ENCODE assay signal across 1 cellular context in genomic region chr3:39406368-39407258, GRCh38.
TF ChIP-seq lines count a peak whose summit lies in the region.

RPSA (plus strand) TSS chr3:39406720; CDS start chr3:39407654, 934 bp downstream.

TF ChIP-seq in SK-N-SH, 30 proteins besides CTCF, POLR2A, EP300 and RAD21 (continued from another document):
- no peak for TF ChIP-seq SMC3 (IDR thresholded peaks at IDR 0.05; ENCODE audit: low read depth, low read length)
- TF ChIP-seq RFX5 (IDR thresholded peaks at IDR 0.05; ENCODE audit: low read length), result peak; percentile 71; the same call in 1 of the 2 replicates
- TF ChIP-seq POLR2AphosphoS5 (IDR thresholded peaks at IDR 0.05; ENCODE audit: low read depth, low read length), result peak; percentile 99
- TF ChIP-seq GATA2 (CRISPR knock-in tag; IDR thresholded peaks at IDR 0.05), result no peak
- no peak for TF ChIP-seq TCF12 (IDR thresholded peaks at IDR 0.05)
- TF ChIP-seq RCOR1 (IDR thresholded peaks at IDR 0.05; ENCODE audit: low read length), result no peak
- TF ChIP-seq SIN3A (IDR thresholded peaks at IDR 0.05; ENCODE audit: borderline replicate concordance, low read depth, low read length), result no peak
- peak; percentile 76 for TF ChIP-seq ELF1 (IDR thresholded peaks at IDR 0.05)
- TF ChIP-seq JUND (IDR thresholded peaks at IDR 0.05), result no peak
- TF ChIP-seq, protein P1, sequence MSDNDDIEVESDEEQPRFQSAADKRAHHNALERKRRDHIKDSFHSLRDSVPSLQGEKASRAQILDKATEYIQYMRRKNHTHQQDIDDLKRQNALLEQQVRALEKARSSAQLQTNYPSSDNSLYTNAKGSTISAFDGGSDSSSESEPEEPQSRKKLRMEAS (IDR thresholded peaks at IDR 0.05; ENCODE audit: low read depth), result peak; percentile 98
- TF ChIP-seq NFIC (IDR thresholded peaks at IDR 0.05; ENCODE audit: borderline replicate concordance), result no peak
- no peak for TF ChIP-seq FOXJ3 (CRISPR knock-in tag; IDR thresholded peaks at IDR 0.05)
- peak; percentile 87 for TF ChIP-seq GABPA (IDR thresholded peaks at IDR 0.05; ENCODE audit: low read depth)
